3 cellular contexts compared by ENCODE assay signal in the genomic region with DNA sequence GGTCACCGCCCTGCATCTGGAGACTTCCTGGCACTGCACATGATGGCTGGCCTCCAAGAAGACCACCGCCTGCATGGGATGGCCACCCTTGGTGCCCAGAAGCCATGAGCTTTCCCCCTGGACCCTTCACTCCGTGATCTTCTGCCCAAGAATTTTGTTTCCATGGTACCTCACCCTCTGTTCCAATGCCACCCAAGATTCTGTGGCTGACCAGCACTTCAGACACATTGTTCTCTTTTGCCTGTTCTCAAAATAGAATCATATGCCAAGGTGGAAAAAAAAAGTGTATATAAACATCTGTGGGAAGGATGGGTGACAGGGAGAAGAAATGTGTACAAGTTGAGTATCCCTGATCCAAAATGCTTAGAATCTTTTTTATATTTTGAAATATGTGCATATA.
"Had no signal": no experiment of that assay in that cellular context is flagged by ENCODE, and none has a peak within 500 bp of the region (broad histone marks: within the 10 kb centered on the region; RNA-seq: fewer than 3 reads in every experiment).

No MANE protein-coding gene starts in this region.

- ATAC-seq: GM12878 had no signal

- DNase-seq: GDM1, GF-D8 had no signal

- H3K4me3 ChIP-seq: GM12878 had no signal
